1 cellular context compared by ENCODE assay signal in genomic region chr3:185758912-185759311, GRCh38.
TF ChIP-seq lines count a peak whose summit lies in the region.

No MANE protein-coding gene starts in this region.

TF ChIP-seq in HCT116, 20 proteins besides CTCF, POLR2A, EP300 and RAD21 (continued from another document):
- TF ChIP-seq ZBTB33 (IDR thresholded peaks at IDR 0.05; ENCODE audit: extremely low read depth, insufficient replicate concordance, low read length): no peak
- TF ChIP-seq TCF7L2 (IDR thresholded peaks at IDR 0.05; ENCODE audit: borderline replicate concordance, extremely low read depth, insufficient read depth, insufficient read length): no peak
- TF ChIP-seq ZNF274 (IDR thresholded peaks at IDR 0.05; ENCODE audit: low read depth, low read length): no peak
- no peak for TF ChIP-seq YY1 (IDR thresholded peaks at IDR 0.05; ENCODE audit: extremely low read depth, insufficient replicate concordance, low read depth, low read length)
- no peak for TF ChIP-seq JUND (IDR thresholded peaks at IDR 0.05)
- TF ChIP-seq SP1 (IDR thresholded peaks at IDR 0.05; ENCODE audit: low read depth): no peak
